10 cellular contexts compared by ENCODE assay signal in the genomic region with DNA sequence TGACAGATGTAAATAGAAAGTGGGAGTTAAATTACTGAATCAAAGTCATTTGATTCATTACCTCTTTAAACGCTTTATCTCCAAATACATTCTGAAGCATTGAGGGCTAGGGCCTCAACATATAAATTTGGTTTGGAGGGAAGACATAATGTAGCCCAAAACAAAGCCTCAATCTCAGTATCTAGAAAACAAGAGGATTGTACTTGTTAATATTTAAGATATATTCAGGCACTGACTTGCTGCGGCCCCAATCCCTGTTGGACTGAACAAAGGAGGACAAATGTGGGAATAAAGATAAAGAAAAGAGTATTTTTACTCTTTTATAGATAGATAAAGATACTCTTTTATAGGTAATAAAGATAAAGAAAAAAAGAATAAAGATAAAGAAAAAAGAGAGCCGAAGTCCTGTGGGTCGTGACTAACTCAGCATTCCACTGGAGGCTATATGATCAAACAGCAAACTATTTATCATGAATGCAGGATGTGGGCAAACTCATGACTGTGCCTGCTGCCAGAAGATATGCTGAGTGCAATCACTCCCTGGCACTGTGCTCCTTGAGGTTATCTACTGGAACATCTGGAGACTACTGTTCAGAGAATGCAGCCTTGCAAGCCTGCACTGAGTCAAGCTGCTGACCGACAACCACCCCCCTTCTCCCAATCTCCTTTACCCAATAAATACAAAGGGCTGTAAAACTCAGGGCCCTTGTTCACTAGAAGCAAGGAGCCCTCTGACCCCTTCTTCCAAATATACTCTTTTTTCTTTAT. TPM values are rescaled to one million over a fixed set of nuclear protein-coding genes. Genes with fewer than 3 reads are reported as not detected.
DNase-seq lines count a peak whose midpoint lies in the region; ATAC-seq and TF ChIP-seq lines count a peak whose summit lies in the region.
"Had no signal": no experiment of that assay in that cellular context is flagged by ENCODE, and none has a peak within 500 bp of the region (broad histone marks: within the 10 kb centered on the region; RNA-seq: fewer than 3 reads in every experiment).

No MANE protein-coding gene starts in this region.

- CTCF ChIA-PET in HEK293 (lab: Yijun Ruan, JAX), result no interaction called here

- no peaks in the 10 kb centered on the region for H3K4me1 ChIP-seq in HEK293 (ENCODE audit: control insufficient read depth, insufficient read depth, low read length)
- H3K4me1 ChIP-seq in endodermal cell (ENCODE audit: control insufficient read depth, insufficient read depth, low read length), result no peaks in the 10 kb centered on the region
- H3K4me1 ChIP-seq: spleen had no signal

- H3K9me3 ChIP-seq in HEK293 (ENCODE audit: control insufficient read depth, insufficient read depth, low read depth, low read length) (no peaks in the 10 kb centered on the region), endodermal cell (ENCODE audit: control insufficient read depth, low read length) (no peaks in the 10 kb centered on the region)
- H3K9me3 ChIP-seq: spleen had no signal

- no peaks in the 10 kb centered on the region for H3K36me3 Mint-ChIP-seq in type B pancreatic cell
- no peaks in the 10 kb centered on the region for H3K36me3 Mint-ChIP-seq in endodermal cell (ENCODE audit: low read depth)

- no peaks in the 10 kb centered on the region for H3K27me3 ChIP-seq in endodermal cell (ENCODE audit: control insufficient read depth, insufficient read depth, low read length, poor library complexity, severe bottlenecking)

- no peaks in the 10 kb centered on the region for H3K9me3 Mint-ChIP-seq in type B pancreatic cell
- H3K9me3 Mint-ChIP-seq in endodermal cell, result peaks cover 2% of the 10 kb centered on the region

- no peak for ATAC-seq in GM21526 (IDR thresholded peaks at IDR 0.05; ENCODE audit: low FRiP score, unreplicated experiment)
- ATAC-seq: left ventricle myocardium superior had no signal

- H3K4me3 Mint-ChIP-seq in type B pancreatic cell (no peak overlapping the region), endodermal cell (no peak overlapping the region)

- no peak overlapping the region for H3K27ac ChIP-seq in HEK293 (ENCODE audit: extremely low read depth, low read depth, low read length)
- H3K27ac ChIP-seq in endodermal cell (ENCODE audit: low read depth, low read length), result no peak overlapping the region
- H3K27ac ChIP-seq: spleen had no signal

- H3K27ac Mint-ChIP-seq in type B pancreatic cell, result peak overlapping the region; percentile 0
- H3K27ac Mint-ChIP-seq in endodermal cell, result no peak overlapping the region

- H3K4me1 Mint-ChIP-seq in type B pancreatic cell (ENCODE audit: unreplicated experiment) (no peaks in the 10 kb centered on the region), endodermal cell (no peaks in the 10 kb centered on the region)

- H3K27me3 Mint-ChIP-seq in type B pancreatic cell (no peaks in the 10 kb centered on the region), endodermal cell (ENCODE audit: insufficient read depth) (peaks cover 4% of the 10 kb centered on the region)

- POLR2A ChIA-PET in HEK293 (lab: Yijun Ruan, JAX), result no interaction called here

- H3K36me3 ChIP-seq in HEK293 (ENCODE audit: control insufficient read depth in 2 of 2, insufficient read depth in 1 of 2, low read length in 2 of 2) (no peaks in the 10 kb centered on the region), endodermal cell (ENCODE audit: control insufficient read depth, insufficient read depth, low read length) (no peaks in the 10 kb centered on the region)
- H3K36me3 ChIP-seq: spleen had no signal

- H3K4me3 ChIP-seq in HEK293 (ENCODE audit: low read depth, low read length) (no peak overlapping the region), foreskin fibroblast (ENCODE audit: low read depth in 1 of 2, low read length in 2 of 2) (no peak overlapping the region), endodermal cell (ENCODE audit: low read length) (no peak overlapping the region)
- H3K4me3 ChIP-seq: spleen had no signal

- WGBS in endodermal cell (ENCODE audit: insufficient coverage in 1 of 2, insufficient read length in 1 of 2), 2 experiments, result 89 to 98% methylated on average over 3 to 5 of the region's 5 CpGs

- H3K9ac ChIP-seq in endodermal cell (ENCODE audit: extremely low read depth, low read length, poor library complexity, severe bottlenecking), result no peak overlapping the region

- DNase-seq in T1000 (lab: John Stamatoyannopoulos, UW), result peak; percentile 77
- peak; percentile 93 to 95 for DNase-seq in foreskin fibroblast
- no peak for DNase-seq in type B pancreatic cell (ENCODE audit: extremely low spot score, unreplicated experiment)
- no peak for DNase-seq in NCI-H2029 (lab: John Stamatoyannopoulos, UW)
- no peak for DNase-seq in endodermal cell
- DNase-seq: left ventricle myocardium superior, NCI-H187, spleen had no signal

- TF ChIP-seq CTCF in HEK293 (tag by site-specific recombination; IDR thresholded peaks at IDR 0.05) (no peak), foreskin fibroblast (IDR thresholded peaks at IDR 0.05; ENCODE audit: low read depth, low read length) (no peak), type B pancreatic cell (conservative IDR thresholded peaks at IDR 0.05) (no peak), endodermal cell (conservative IDR thresholded peaks at IDR 0.05) (no peak)

TF ChIP-seq in HEK293, 187 proteins besides CTCF, POLR2A, EP300 and RAD21:
- 0 out of 2 replicates have a peak, but pooled peaks have one; percentile 21 for TF ChIP-seq TCF7L2 (IDR thresholded peaks at IDR 0.05; ENCODE audit: borderline replicate concordance, low read depth, low read length)
- TF ChIP-seq ZNF169 (tag by site-specific recombination; IDR thresholded peaks at IDR 0.05), result no peak
- 0 out of 2 replicates have a peak, but pooled peaks have one; percentile 33 for TF ChIP-seq ZNF660 (tag by site-specific recombination; IDR thresholded peaks at IDR 0.05)

RNA-seq across cellular contexts. Expression of gene OR10V1, which starts 6.9 kb away (rescaled TPM):
- total RNA-seq in type B pancreatic cell (ENCODE audit: low replicate concordance) (not detected in 2 replicates), endodermal cell (not detected)
- polyA plus RNA-seq in endodermal cell (2013, experiment 1 of 2), result not detected
- polyA plus RNA-seq in endodermal cell (2013, experiment 2 of 2), result not detected
- total RNA-seq: left ventricle myocardium superior, spleen had no signal
- polyA plus RNA-seq: spleen had no signal

RNA-seq across cellular contexts. Expression of gene PATL1, which starts 37.9 kb away (rescaled TPM):
- 35.0 and 37.4 TPM in 2 replicates for total RNA-seq in type B pancreatic cell (ENCODE audit: low replicate concordance)
- total RNA-seq in endodermal cell, result 10 to 100 TPM; 41.0 to 45.7 TPM
- polyA plus RNA-seq in endodermal cell (2013, experiment 1 of 2), result 32.8 TPM
- 29.4 TPM for polyA plus RNA-seq in endodermal cell (2013, experiment 2 of 2)

RNA-seq across cellular contexts. Expression of gene STX3, which starts 48.5 kb away (rescaled TPM):
- total RNA-seq in type B pancreatic cell (ENCODE audit: low replicate concordance) (44.6 and 75.8 TPM in 2 replicates), endodermal cell (100 to 1,000 TPM; 119 to 160 TPM)
- 27.9 TPM for polyA plus RNA-seq in endodermal cell (2013, experiment 1 of 2)
- polyA plus RNA-seq in endodermal cell (2013, experiment 2 of 2), result 23.5 TPM

Comparison
In these comparisons a context has a peak if more than half of its experiments do, and no peak if none do; other contexts are left out.
1. DNase-seq: peak in T1000 (single experiment) and foreskin fibroblast (2 of 2); none in type B pancreatic cell (single experiment), NCI-H2029 (single experiment) and endodermal cell (single experiment).